In the genomic region with DNA sequence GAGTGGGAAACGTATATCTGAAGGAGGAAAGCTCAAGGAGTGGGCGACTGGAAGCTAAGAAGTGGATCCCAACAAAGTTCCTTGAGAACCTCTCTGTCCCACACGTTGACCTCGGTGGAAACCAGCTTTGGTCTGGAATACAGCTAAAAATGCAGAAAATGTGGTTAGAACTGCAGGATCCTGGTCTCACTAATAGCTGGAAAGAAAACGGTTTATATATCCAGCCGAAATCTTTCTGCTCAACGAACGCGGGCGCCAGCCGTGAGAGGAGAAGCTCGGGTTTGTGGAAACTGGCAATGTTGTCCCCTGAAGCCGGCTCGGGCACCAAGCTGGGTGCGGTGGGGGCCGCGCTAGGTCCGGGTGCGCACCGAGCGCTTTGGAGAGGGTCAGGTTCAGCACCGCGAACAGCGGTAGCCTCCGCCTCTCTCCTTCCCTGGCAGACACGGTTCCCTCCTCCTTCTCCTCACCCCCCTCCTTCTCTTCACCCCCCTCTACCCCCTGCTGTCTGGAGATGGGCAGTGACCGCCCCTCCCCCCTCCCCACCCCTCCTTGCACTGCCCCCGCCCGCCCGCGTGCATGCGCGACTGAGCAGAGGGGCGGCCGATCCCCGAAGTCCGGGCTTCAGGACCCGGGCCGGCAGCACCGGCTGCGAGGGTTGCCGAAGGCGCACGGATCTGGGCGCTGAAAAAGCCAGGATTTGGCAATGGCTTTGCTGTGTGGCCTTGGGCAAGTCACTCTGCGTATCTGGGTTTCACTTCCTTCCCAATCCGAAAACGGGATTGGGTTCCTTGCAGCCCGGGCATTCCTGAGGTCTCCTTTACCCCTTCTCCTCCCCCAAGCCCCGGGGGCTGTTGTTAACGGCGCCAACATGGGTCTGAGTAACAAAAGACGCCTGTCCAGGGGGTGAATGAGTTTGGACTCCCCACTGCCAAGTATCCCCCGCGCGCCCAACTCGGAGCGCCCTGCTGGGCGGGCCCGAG, we compare ENCODE assay signal across 1 cellular context.
TF ChIP-seq lines count a peak whose summit lies in the region.

A gene with protein sequence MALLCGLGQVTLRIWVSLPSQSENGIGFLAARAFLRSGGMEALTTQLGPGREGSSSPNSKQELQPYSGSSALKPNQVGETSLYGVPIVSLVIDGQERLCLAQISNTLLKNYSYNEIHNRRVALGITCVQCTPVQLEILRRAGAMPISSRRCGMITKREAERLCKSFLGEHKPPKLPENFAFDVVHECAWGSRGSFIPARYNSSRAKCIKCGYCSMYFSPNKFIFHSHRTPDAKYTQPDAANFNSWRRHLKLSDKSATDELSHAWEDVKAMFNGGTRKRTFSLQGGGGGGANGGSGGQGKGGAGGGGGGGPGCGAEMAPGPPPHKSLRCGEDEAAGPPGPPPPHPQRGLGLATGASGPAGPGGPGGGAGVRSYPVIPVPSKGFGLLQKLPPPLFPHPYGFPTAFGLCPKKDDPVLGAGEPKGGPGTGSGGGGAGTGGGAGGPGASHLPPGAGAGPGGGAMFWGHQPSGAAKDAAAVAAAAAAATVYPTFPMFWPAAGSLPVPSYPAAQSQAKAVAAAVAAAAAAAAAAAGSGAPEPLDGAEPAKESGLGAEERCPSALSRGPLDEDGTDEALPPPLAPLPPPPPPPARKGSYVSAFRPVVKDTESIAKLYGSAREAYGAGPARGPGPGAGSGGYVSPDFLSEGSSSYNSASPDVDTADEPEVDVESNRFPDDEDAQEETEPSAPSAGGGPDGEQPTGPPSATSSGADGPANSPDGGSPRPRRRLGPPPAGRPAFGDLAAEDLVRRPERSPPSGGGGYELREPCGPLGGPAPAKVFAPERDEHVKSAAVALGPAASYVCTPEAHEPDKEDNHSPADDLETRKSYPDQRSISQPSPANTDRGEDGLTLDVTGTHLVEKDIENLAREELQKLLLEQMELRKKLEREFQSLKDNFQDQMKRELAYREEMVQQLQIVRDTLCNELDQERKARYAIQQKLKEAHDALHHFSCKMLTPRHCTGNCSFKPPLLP (plus strand): TSS at position 610 of the 980 bp plus-strand sequence. CDS start 94 bp downstream, at position 704.

TF ChIP-seq in IMR-90, 13 proteins besides CTCF, POLR2A, EP300 and RAD21 (continued from another document):
- TF ChIP-seq BHLHE40 (IDR thresholded peaks at IDR 0.05; ENCODE audit: low read depth, low read length) = no peak
- TF ChIP-seq CHD1 (IDR thresholded peaks at IDR 0.05; ENCODE audit: low read depth, low read length) = no peak
- TF ChIP-seq CEBPB (IDR thresholded peaks at IDR 0.05; ENCODE audit: low read depth, low read length) = no peak
- no peak for TF ChIP-seq MXI1 (IDR thresholded peaks at IDR 0.05; ENCODE audit: borderline replicate concordance, low read depth, low read length)
- TF ChIP-seq FOS (IDR thresholded peaks at IDR 0.05; ENCODE audit: low read depth, low read length) = no peak
- no peak for TF ChIP-seq NFE2L2 (IDR thresholded peaks at IDR 0.05; ENCODE audit: low read depth, low read length)
- TF ChIP-seq MAFK (IDR thresholded peaks at IDR 0.05; ENCODE audit: low read depth, low read length) = no peak
